9 cellular contexts compared by ENCODE assay signal in genomic region chr9:128899566-128900322, GRCh38. TPM values are rescaled to one million over a fixed set of nuclear protein-coding genes. Genes with fewer than 3 reads are reported as not detected.
DNase-seq lines count a peak whose midpoint lies in the region; ATAC-seq, FAIRE-seq and TF ChIP-seq lines count a peak whose summit lies in the region.
"Had no signal": no experiment of that assay in that cellular context is flagged by ENCODE, and none has a peak within 500 bp of the region (broad histone marks: within the 10 kb centered on the region; RNA-seq: fewer than 3 reads in every experiment).

No MANE protein-coding gene starts in this region.

- ATAC-seq in stimulated activated effector memory CD8-positive, alpha-beta T cell treated with anti-CD3 and anti-CD28 coated beads, Interleukin-12 subunit alpha, Interleukin-12 subunit beta, amount 100 ng/mL, for 72 hours: peak; percentile 57

- TF ChIP-seq CTCF in HEK293 (tag by site-specific recombination; IDR thresholded peaks at IDR 0.05) (no peak), esophagus muscularis mucosa (IDR thresholded peaks at IDR 0.05) (no peak), kidney (IDR thresholded peaks at IDR 0.05; ENCODE audit: borderline replicate concordance, extremely low read depth, insufficient read depth) (no peak)

- peak overlapping the region; percentile 93 for H3K27ac Mint-ChIP-seq in stimulated activated effector memory CD8-positive, alpha-beta T cell treated with anti-CD3 and anti-CD28 coated beads, Interleukin-12 subunit alpha, Interleukin-12 subunit beta, amount 100 ng/mL, for 72 hours

- FAIRE-seq in kidney (lab: Jason Lieb, UNC): no peak

- WGBS in esophagus muscularis mucosa: 61% methylated on average over 8 of the region's 8 CpGs

- peaks cover 33% of the 10 kb centered on the region for H3K36me3 Mint-ChIP-seq in stimulated activated effector memory CD8-positive, alpha-beta T cell treated with anti-CD3 and anti-CD28 coated beads, Interleukin-12 subunit alpha, Interleukin-12 subunit beta, amount 100 ng/mL, for 72 hours

- DNase-seq in SW480 (ENCODE audit: low spot score): peak; percentile 92
- DNase-seq in esophagus muscularis mucosa (ENCODE audit: extremely low spot score): no peak
- peak in 1 of 2 donors; percentile 63 for DNase-seq in stimulated activated effector memory CD8-positive, alpha-beta T cell treated with anti-CD3 and anti-CD28 coated beads, Interleukin-12 subunit alpha, Interleukin-12 subunit beta, amount 100 ng/mL, for 72 hours (ENCODE audit: low spot score in 2 of 2)
- no peak for DNase-seq in kidney
- DNase-seq in germinal center (ENCODE audit: low spot score): no peak
- DNase-seq in ACHN: no peak
- DNase-seq in COLO668 (lab: John Stamatoyannopoulos, UW; ENCODE audit: unreplicated experiment): no peak

- intact Hi-C loops in esophagus muscularis mucosa (cut with DNase I): no loop called here
- intact Hi-C loops in kidney (cut with DNase I): no loop called here

- in situ Hi-C loops in ACHN (cut with HindIII; ENCODE audit: low pct_ligation_motif_present, low pct_unique_long_range_greater_than_20kb, low sequenced_read_pairs): no loop called here

- H3K9me3 ChIP-seq in HEK293 (ENCODE audit: control insufficient read depth, insufficient read depth, low read depth, low read length) (no peaks in the 10 kb centered on the region), esophagus muscularis mucosa (no peaks in the 10 kb centered on the region), kidney (ENCODE audit: control insufficient read depth in 1 of 2, low read length in 2 of 2) (no peaks in the 10 kb centered on the region)
- H3K9me3 ChIP-seq: adrenal gland had no signal

- peak overlapping the region; percentile 45 for H3K4me3 Mint-ChIP-seq in stimulated activated effector memory CD8-positive, alpha-beta T cell treated with anti-CD3 and anti-CD28 coated beads, Interleukin-12 subunit alpha, Interleukin-12 subunit beta, amount 100 ng/mL, for 72 hours

- no peaks in the 10 kb centered on the region for H3K9me3 Mint-ChIP-seq in stimulated activated effector memory CD8-positive, alpha-beta T cell treated with anti-CD3 and anti-CD28 coated beads, Interleukin-12 subunit alpha, Interleukin-12 subunit beta, amount 100 ng/mL, for 72 hours

- H3K27ac ChIP-seq in HEK293 (ENCODE audit: extremely low read depth, low read depth, low read length) (no peak overlapping the region), esophagus muscularis mucosa (replicated peaks in 1 of 4) (peak overlapping the region; percentile 28 to 55 (median 34)), kidney (ENCODE audit: low read depth in 2 of 2, low read length in 2 of 2) (no peak overlapping the region)

- H3K4me3 ChIP-seq in HEK293 (ENCODE audit: low read depth, low read length) (no peak overlapping the region), esophagus muscularis mucosa (no peak overlapping the region), kidney (ENCODE audit: low read length in 2 of 2) (no peak overlapping the region)
- H3K4me3 ChIP-seq: adrenal gland had no signal

- CTCF ChIA-PET in HEK293 (lab: Yijun Ruan, JAX): no interaction called here

- peaks cover 75% of the 10 kb centered on the region for H3K4me1 Mint-ChIP-seq in stimulated activated effector memory CD8-positive, alpha-beta T cell treated with anti-CD3 and anti-CD28 coated beads, Interleukin-12 subunit alpha, Interleukin-12 subunit beta, amount 100 ng/mL, for 72 hours

- no peak for TF ChIP-seq EP300 in esophagus muscularis mucosa (IDR thresholded peaks at IDR 0.05)

- H3K36me3 ChIP-seq in HEK293 (ENCODE audit: control insufficient read depth in 2 of 2, insufficient read depth in 1 of 2, low read length in 2 of 2) (peaks cover 0 to 31% of the 10 kb centered on the region in 2 experiments; a peak in 2 of 3 replicates), esophagus muscularis mucosa (peaks cover 4 to 71% (median 57%) of the 10 kb centered on the region in 4 donors), kidney (ENCODE audit: control insufficient read depth in 1 of 2, insufficient read depth in 2 of 2, low read length in 2 of 2) (peaks cover 0 to 5% of the 10 kb centered on the region in 2 donors)

- no peak overlapping the region for H3K9ac ChIP-seq in kidney (ENCODE audit: low read length in 2 of 2)

- POLR2A ChIA-PET in HEK293 (lab: Yijun Ruan, JAX): interaction anchor here (1.2 kb wide), 1 partner anchor 21 kb away, joined by 4 read pairs; no protein-coding TSS in a partner anchor

- H3K4me1 ChIP-seq in HEK293 (ENCODE audit: control insufficient read depth, insufficient read depth, low read length) (no peaks in the 10 kb centered on the region), esophagus muscularis mucosa (peaks cover 48 to 54% (median 50%) of the 10 kb centered on the region in 4 donors), kidney (ENCODE audit: control insufficient read depth in 1 of 2, insufficient read depth in 1 of 2, low read depth in 1 of 2, low read length in 2 of 2) (peaks cover 0 to 3% of the 10 kb centered on the region in 2 donors)

- no peak for TF ChIP-seq POLR2A in esophagus muscularis mucosa (IDR thresholded peaks at IDR 0.05; ENCODE audit: low read depth)

- no peaks in the 10 kb centered on the region for H3K27me3 ChIP-seq in esophagus muscularis mucosa
- H3K27me3 ChIP-seq: adrenal gland had no signal

TF ChIP-seq in HEK293, 187 proteins besides CTCF, POLR2A, EP300 and RAD21 (continues in another document):
- TF ChIP-seq ZNF223 (tag by site-specific recombination; IDR thresholded peaks at IDR 0.05): no peak
- peak; percentile 57 for TF ChIP-seq ZFHX2 (tag by site-specific recombination; conservative IDR thresholded peaks at IDR 0.05)
- no peak for TF ChIP-seq SALL2 (tag by site-specific recombination; IDR thresholded peaks at IDR 0.05; ENCODE audit: borderline replicate concordance)
- no peak for TF ChIP-seq ZBTB48 (tag by site-specific recombination; IDR thresholded peaks at IDR 0.05)
- peak; percentile 23; the same call in 1 of the 2 replicates for TF ChIP-seq ZBTB7A (tag by site-specific recombination; IDR thresholded peaks at IDR 0.05; ENCODE audit: low read depth)
- no peak for TF ChIP-seq ZNF830 (tag by site-specific recombination; IDR thresholded peaks at IDR 0.05; ENCODE audit: low read depth)
- TF ChIP-seq ZNF426 (tag by site-specific recombination; IDR thresholded peaks at IDR 0.05): no peak
- TF ChIP-seq ZNF529 (tag by site-specific recombination; IDR thresholded peaks at IDR 0.05; ENCODE audit: insufficient replicate concordance): no peak
- no peak for TF ChIP-seq ZNF174 (tag by site-specific recombination; IDR thresholded peaks at IDR 0.05)
- TF ChIP-seq ZNF555 (tag by site-specific recombination; conservative IDR thresholded peaks at IDR 0.05): no peak
- TF ChIP-seq HIC1 (tag by site-specific recombination; IDR thresholded peaks at IDR 0.05): no peak
- no peak for TF ChIP-seq ZNF664 (tag by site-specific recombination; IDR thresholded peaks at IDR 0.05)
- no peak for TF ChIP-seq ZNF510 (tag by site-specific recombination; IDR thresholded peaks at IDR 0.05; ENCODE audit: insufficient replicate concordance)
- TF ChIP-seq ZNF138 (tag by site-specific recombination; IDR thresholded peaks at IDR 0.05; ENCODE audit: borderline replicate concordance): no peak
- TF ChIP-seq, protein P1, sequence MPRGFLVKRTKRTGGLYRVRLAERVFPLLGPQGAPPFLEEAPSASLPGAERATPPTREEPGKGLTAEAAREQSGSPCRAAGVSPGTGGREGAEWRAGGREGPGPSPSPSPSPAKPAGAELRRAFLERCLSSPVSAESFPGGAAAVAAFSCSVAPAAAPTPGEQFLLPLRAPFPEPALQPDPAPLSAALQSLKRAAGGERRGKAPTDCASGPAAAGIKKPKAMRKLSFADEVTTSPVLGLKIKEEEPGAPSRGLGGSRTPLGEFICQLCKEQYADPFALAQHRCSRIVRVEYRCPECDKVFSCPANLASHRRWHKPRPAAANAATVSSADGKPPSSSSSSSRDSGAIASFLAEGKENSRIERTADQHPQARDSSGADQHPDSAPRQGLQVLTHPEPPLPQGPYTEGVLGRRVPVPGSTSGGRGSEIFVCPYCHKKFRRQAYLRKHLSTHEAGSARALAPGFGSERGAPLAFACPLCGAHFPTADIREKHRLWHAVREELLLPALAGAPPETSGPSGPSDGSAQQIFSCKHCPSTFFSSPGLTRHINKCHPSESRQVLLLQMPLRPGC (tag by site-specific recombination; IDR thresholded peaks at IDR 0.05): no peak
- TF ChIP-seq EGR2 (tag by site-specific recombination; IDR thresholded peaks at IDR 0.05; ENCODE audit: low read depth): peak; percentile 46
- peak; percentile 39; the same call in 1 of the 2 replicates for TF ChIP-seq KLF1 (tag by site-specific recombination; IDR thresholded peaks at IDR 0.05)
- no peak for TF ChIP-seq ZNF302 (tag by site-specific recombination; IDR thresholded peaks at IDR 0.05; ENCODE audit: low read depth)

RNA-seq across cellular contexts. Expression of gene LRRC8A, which starts 17.8 kb away (rescaled TPM):
- total RNA-seq in esophagus muscularis mucosa (10 to 100 TPM; 39.5 to 94.2 (median 55.6) TPM), kidney (37.4 TPM)
- polyA plus RNA-seq in kidney (ENCODE audit: insufficient read depth, low read depth, low replicate concordance): 18.5 TPM

RNA-seq across cellular contexts. Expression of gene KYAT1, which starts 18.0 kb away (rescaled TPM):
- total RNA-seq in esophagus muscularis mucosa: 1 to 10 TPM; 4.3 to 8.4 (median 6.2) TPM
- 5.1 TPM for total RNA-seq in kidney
- 17.0 TPM for polyA plus RNA-seq in kidney (ENCODE audit: insufficient read depth, low read depth, low replicate concordance)

RNA-seq across cellular contexts. Expression of gene PHYHD1, which starts 21.0 kb away (rescaled TPM):
- total RNA-seq in esophagus muscularis mucosa: 10 to 100 TPM; 10.4 to 22.3 (median 12.0) TPM
- 59.0 TPM for total RNA-seq in kidney
- polyA plus RNA-seq in kidney (ENCODE audit: insufficient read depth, low read depth, low replicate concordance): 122 TPM

RNA-seq across cellular contexts. Expression of gene DOLK, which starts 47.7 kb away (rescaled TPM):
- total RNA-seq in esophagus muscularis mucosa (10 to 100 TPM; 10.4 to 20.7 (median 14.1) TPM), kidney (13.9 TPM)
- 17.0 TPM for polyA plus RNA-seq in kidney (ENCODE audit: insufficient read depth, low read depth, low replicate concordance)

RNA-seq across cellular contexts. Expression of gene NUP188, which starts 47.8 kb away (rescaled TPM):
- total RNA-seq in esophagus muscularis mucosa (10 to 100 TPM; 22.9 to 34.0 (median 29.4) TPM), kidney (27.9 TPM)
- 6.4 TPM for polyA plus RNA-seq in kidney (ENCODE audit: insufficient read depth, low read depth, low replicate concordance)

Comparison
In these comparisons a context has a peak if more than half of its experiments do, and no peak if none do; other contexts are left out.
1. H3K27ac ChIP-seq: peak in esophagus muscularis mucosa (4 of 4); none in HEK293 (single experiment) and kidney (0 of 2).